ENCODE assay signal across 8 cellular contexts in genomic region chr2:131801210-131801744, GRCh38.
A peak's percentile ranks its signal among the peaks of the same experiment; 100 is the strongest.
DNase-seq lines count a peak whose midpoint lies in the region; ATAC-seq and TF ChIP-seq lines count a peak whose summit lies in the region.

No MANE protein-coding gene starts in this region.

- TF ChIP-seq CTCF in HCT116 (IDR thresholded peaks at IDR 0.05 in 2 of 3, conservative IDR thresholded peaks at IDR 0.05 in 1 of 3; ENCODE audit: borderline replicate concordance in 1 of 3, insufficient read depth in 1 of 3, low read depth in 2 of 3, low read length in 2 of 3) (no peak), colonic mucosa (IDR thresholded peaks at IDR 0.05) (no peak), sigmoid colon (IDR thresholded peaks at IDR 0.05) (no peak)

- CTCF ChIA-PET in HCT116 (lab: Charles Lee), result interaction anchor here (1.1 to 1.8 kb wide), 3 partner anchors 13 to 643 kb away, joined by 3 to 9 read pairs (median 4); no protein-coding TSS in a partner anchor

- no peaks in the 10 kb centered on the region for H3K79me2 ChIP-seq in HCT116 (ENCODE audit: insufficient read depth, low read length)

- H2AFZ ChIP-seq in HCT116 (ENCODE audit: low read depth, low read length, poor library complexity, severe bottlenecking), result no peak overlapping the region

- H3K9me2 ChIP-seq in HCT116 (ENCODE audit: insufficient read depth), result no peaks in the 10 kb centered on the region

- peak overlapping the region; percentile 83; the same call in 1 of the 2 replicates for H3K4me2 ChIP-seq in HCT116 (ENCODE audit: low read length)

- no peaks in the 10 kb centered on the region for H4K20me1 ChIP-seq in HCT116 (ENCODE audit: insufficient read depth)

- no peak for TF ChIP-seq RAD21 in HCT116 (IDR thresholded peaks at IDR 0.05; ENCODE audit: low read depth)

- no TSS peak for BruUV-seq in HCT116 (replicated peaks; lab: Mats Ljungman, UMichigan)

- RAD21 ChIA-PET in HCT116 (lab: Charles Lee; ENCODE audit: low non-redundant PET in 1 of 2, low total read pairs in 2 of 2, uncharacterized antibody in 2 of 2, unreplicated experiment in 2 of 2), result no interaction called here

- H3K9ac ChIP-seq in HCT116 (ENCODE audit: low read length) (no peak overlapping the region), colonic mucosa (ENCODE audit: low read depth in 2 of 2, low read length in 2 of 2) (no peak overlapping the region)

- DNase-seq in NCI-H2227 (lab: John Stamatoyannopoulos, UW; ENCODE audit: unreplicated experiment) (peak; percentile 43), NCI-H2227 treated with DMSO at 0.1 percent for 48 hours (lab: John Stamatoyannopoulos, UW) (no peak), HCT116 (ENCODE audit: low read depth, low spot score) (no peak), colonic mucosa (no peak), sigmoid colon (no peak), RPMI8226 (no peak)

- ATAC-seq in HCT116, result no peak
- no peak for ATAC-seq in HG03139 (IDR thresholded peaks at IDR 0.05; ENCODE audit: unreplicated experiment)
- ATAC-seq in GM18868 (IDR thresholded peaks at IDR 0.05; ENCODE audit: unreplicated experiment), result no peak

- H3K4me3 ChIP-seq in HCT116 (replicated peaks in 1 of 2; ENCODE audit: low read depth in 1 of 2, low read length in 2 of 2) (no peak overlapping the region), colonic mucosa (peak overlapping the region; percentile 15), sigmoid colon (peak overlapping the region in 3 of 4 donors; percentile 26 to 47 (median 46))

- no peak for TF ChIP-seq EP300 in sigmoid colon (IDR thresholded peaks at IDR 0.05)

- H3K4me1 ChIP-seq in HCT116 (ENCODE audit: control insufficient read depth in 1 of 2, insufficient read depth in 2 of 2, low read length in 2 of 2), result peaks cover 0 to 7% of the 10 kb centered on the region in 2 experiments; a peak in 3 of 4 replicates
- no peaks in the 10 kb centered on the region for H3K4me1 ChIP-seq in colonic mucosa
- peaks cover 0 to 16% (median 14%) of the 10 kb centered on the region in 4 donors for H3K4me1 ChIP-seq in sigmoid colon

- POLR2A ChIA-PET in HCT116 (lab: Charles Lee), result no interaction called here

- no peak for TF ChIP-seq POLR2A in HCT116 (IDR thresholded peaks at IDR 0.05; ENCODE audit: borderline replicate concordance, extremely low read depth, insufficient read depth, insufficient read length)
- no peak for TF ChIP-seq POLR2A in sigmoid colon (IDR thresholded peaks at IDR 0.05)

- intact Hi-C loops in HCT116 (cut with micrococcal nuclease) (loop anchor here (2.0 to 5.0 kb wide), 3 partner anchors 126 to 649 kb away; no protein-coding TSS in a partner anchor), colonic mucosa (cut with DNase I) (loop anchor here (5.0 kb wide), 1 partner anchor 129 kb away; no protein-coding TSS in a partner anchor), sigmoid colon (cut with DNase I) (loop anchor here (2.0 kb wide), 1 partner anchor 126 kb away; no protein-coding TSS in a partner anchor)

- no peaks in the 10 kb centered on the region for H3K27me3 ChIP-seq in HCT116 (ENCODE audit: insufficient read depth, low read length)
- no peaks in the 10 kb centered on the region for H3K27me3 ChIP-seq in colonic mucosa
- no peaks in the 10 kb centered on the region for H3K27me3 ChIP-seq in sigmoid colon

- H3K36me3 ChIP-seq in HCT116 (ENCODE audit: control insufficient read depth in 1 of 2, insufficient read depth in 2 of 2, low read length in 2 of 2) (no peaks in the 10 kb centered on the region), colonic mucosa (no peaks in the 10 kb centered on the region), sigmoid colon (no peaks in the 10 kb centered on the region)

- H3K9me3 ChIP-seq in HCT116 (ENCODE audit: control insufficient read depth in 1 of 2, insufficient read depth in 1 of 2, low read depth in 1 of 2, low read length in 2 of 2), result no peaks in the 10 kb centered on the region
- H3K9me3 ChIP-seq in colonic mucosa, result no peaks in the 10 kb centered on the region
- H3K9me3 ChIP-seq in sigmoid colon, result no peaks in the 10 kb centered on the region

- 28 to 57% methylated on average over 42 of the region's 42 CpGs for WGBS in sigmoid colon, 2 donors

- no peak overlapping the region for H3K27ac ChIP-seq in HCT116 (ENCODE audit: low read depth, low read length)
- no peak overlapping the region for H3K27ac ChIP-seq in colonic mucosa
- no peak overlapping the region for H3K27ac ChIP-seq in sigmoid colon

TF ChIP-seq in HCT116, 20 proteins besides CTCF, POLR2A, EP300 and RAD21:
- no peak for TF ChIP-seq FOSL1 (IDR thresholded peaks at IDR 0.05; ENCODE audit: low read depth)
- no peak for TF ChIP-seq SP1 (IDR thresholded peaks at IDR 0.05; ENCODE audit: low read depth)
- no peak for TF ChIP-seq EGR1 (IDR thresholded peaks at IDR 0.05; ENCODE audit: low read depth)
- no peak for TF ChIP-seq ZFX (IDR thresholded peaks at IDR 0.05)
- no peak for TF ChIP-seq SIN3A (IDR thresholded peaks at IDR 0.05; ENCODE audit: low read depth)
- no peak for TF ChIP-seq EZH2 (IDR thresholded peaks at IDR 0.05)
- no peak for TF ChIP-seq YY1 (IDR thresholded peaks at IDR 0.05; ENCODE audit: extremely low read depth, insufficient replicate concordance, low read depth, low read length)
- TF ChIP-seq, protein P1, sequence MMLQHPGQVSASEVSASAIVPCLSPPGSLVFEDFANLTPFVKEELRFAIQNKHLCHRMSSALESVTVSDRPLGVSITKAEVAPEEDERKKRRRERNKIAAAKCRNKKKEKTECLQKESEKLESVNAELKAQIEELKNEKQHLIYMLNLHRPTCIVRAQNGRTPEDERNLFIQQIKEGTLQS (IDR thresholded peaks at IDR 0.05), result no peak
- TF ChIP-seq, protein P2, sequence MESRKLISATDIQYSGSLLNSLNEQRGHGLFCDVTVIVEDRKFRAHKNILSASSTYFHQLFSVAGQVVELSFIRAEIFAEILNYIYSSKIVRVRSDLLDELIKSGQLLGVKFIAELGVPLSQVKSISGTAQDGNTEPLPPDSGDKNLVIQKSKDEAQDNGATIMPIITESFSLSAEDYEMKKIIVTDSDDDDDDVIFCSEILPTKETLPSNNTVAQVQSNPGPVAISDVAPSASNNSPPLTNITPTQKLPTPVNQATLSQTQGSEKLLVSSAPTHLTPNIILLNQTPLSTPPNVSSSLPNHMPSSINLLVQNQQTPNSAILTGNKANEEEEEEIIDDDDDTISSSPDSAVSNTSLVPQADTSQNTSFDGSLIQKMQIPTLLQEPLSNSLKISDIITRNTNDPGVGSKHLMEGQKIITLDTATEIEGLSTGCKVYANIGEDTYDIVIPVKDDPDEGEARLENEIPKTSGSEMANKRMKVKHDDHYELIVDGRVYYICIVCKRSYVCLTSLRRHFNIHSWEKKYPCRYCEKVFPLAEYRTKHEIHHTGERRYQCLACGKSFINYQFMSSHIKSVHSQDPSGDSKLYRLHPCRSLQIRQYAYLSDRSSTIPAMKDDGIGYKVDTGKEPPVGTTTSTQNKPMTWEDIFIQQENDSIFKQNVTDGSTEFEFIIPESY (IDR thresholded peaks at IDR 0.05; ENCODE audit: extremely low read depth, insufficient replicate concordance, low read length), result no peak
- TF ChIP-seq CEBPB (IDR thresholded peaks at IDR 0.05; ENCODE audit: low read depth), result no peak

Comparison
In these comparisons a context has a peak if more than half of its experiments do, and no peak if none do; other contexts are left out.
1. H3K4me3 ChIP-seq: peak in colonic mucosa (single experiment) and sigmoid colon (3 of 4); none in HCT116 (0 of 2).